In the genomic region with DNA sequence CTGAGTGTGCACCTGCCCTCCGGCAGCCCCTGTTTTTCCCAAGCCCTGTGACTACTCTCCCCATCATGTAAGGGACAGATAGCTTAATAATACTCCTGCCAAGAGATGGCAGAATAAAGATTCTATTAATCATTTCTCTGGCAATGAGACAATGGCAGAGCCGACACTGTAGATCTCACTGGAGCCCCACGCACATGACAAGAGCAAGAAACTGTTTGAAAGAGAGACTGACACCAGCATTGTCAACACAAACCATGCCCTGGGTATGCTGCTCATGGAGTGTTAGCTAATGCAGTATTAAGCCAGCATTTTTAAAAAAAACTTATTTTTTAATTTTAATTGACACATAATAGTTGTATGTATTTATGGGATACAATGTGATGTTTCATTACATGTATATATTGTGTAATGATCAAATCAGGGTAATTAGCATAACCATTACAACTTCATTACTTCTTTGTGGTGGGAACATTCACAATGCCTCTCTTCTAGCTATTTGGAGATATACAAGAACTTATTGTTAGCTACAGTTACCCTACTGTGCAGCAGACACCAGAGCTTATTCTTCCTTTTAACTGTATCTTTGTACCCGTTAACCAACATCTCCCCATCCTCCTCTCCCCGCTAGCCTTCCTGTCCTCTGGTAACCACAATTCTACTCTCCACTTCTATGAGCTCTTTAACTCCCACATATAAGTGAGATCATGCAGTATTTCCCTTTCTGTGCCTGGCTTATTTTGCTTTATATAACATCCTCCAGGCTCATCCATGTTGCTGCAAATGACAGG, we compare ENCODE assay signal across 13 cellular contexts. TPM values are rescaled to one million over a fixed set of nuclear protein-coding genes. Genes with fewer than 3 reads are reported as not detected.
DNase-seq lines count a peak whose midpoint lies in the region; ATAC-seq, FAIRE-seq and TF ChIP-seq lines count a peak whose summit lies in the region.
"Had no signal": no experiment of that assay in that cellular context is flagged by ENCODE, and none has a peak within 500 bp of the region (broad histone marks: within the 10 kb centered on the region; RNA-seq: fewer than 3 reads in every experiment).

No MANE protein-coding gene starts in this region.

- no peaks in the 10 kb centered on the region for H3F3A ChIP-seq in MM.1S (ENCODE audit: insufficient read depth, low read length)

- no peaks in the 10 kb centered on the region for H3K9me2 ChIP-seq in MM.1S (replicated peaks; ENCODE audit: insufficient read depth, low read length)

- no peaks in the 10 kb centered on the region for H4K20me1 ChIP-seq in MM.1S (ENCODE audit: insufficient read depth, low read length)

- peak overlapping the region; percentile 37 for H3K4me3 Mint-ChIP-seq in activated CD4-positive, alpha-beta T cell treated with anti-CD3 and anti-CD28 coated beads for 36 hours

- no peaks in the 10 kb centered on the region for H3K79me2 ChIP-seq in MM.1S (ENCODE audit: low read length)

- 70 to 88% (median 81%) methylated on average over 5 of the region's 5 CpGs for WGBS in small intestine, 3 donors
- WGBS in gastroesophageal sphincter (ENCODE audit: low coverage in 1 of 2), 2 donors: 40 to 45% methylated on average over 5 of the region's 5 CpGs

- TF ChIP-seq POLR2A in gastroesophageal sphincter (IDR thresholded peaks at IDR 0.05): no peak

- peaks cover 5% of the 10 kb centered on the region for H3K9me3 Mint-ChIP-seq in activated CD4-positive, alpha-beta T cell treated with anti-CD3 and anti-CD28 coated beads for 36 hours (ENCODE audit: low read depth)

- TF ChIP-seq EP300 in gastroesophageal sphincter (IDR thresholded peaks at IDR 0.05): no peak

- no peak overlapping the region for H3K4me2 ChIP-seq in MM.1S (ENCODE audit: low read depth, low read length)
- H3K4me2 ChIP-seq: KMS-11 had no signal

- H3K36me3 Mint-ChIP-seq in activated CD4-positive, alpha-beta T cell treated with anti-CD3 and anti-CD28 coated beads for 36 hours (ENCODE audit: low read depth): no peaks in the 10 kb centered on the region

- H3K9me3 ChIP-seq in small intestine (ENCODE audit: control insufficient read depth, low read depth) (no peaks in the 10 kb centered on the region), gastroesophageal sphincter (peaks cover 0 to 10% (median 0%) of the 10 kb centered on the region in 3 donors), MM.1S (replicated peaks; ENCODE audit: insufficient read depth, low read length) (no peaks in the 10 kb centered on the region)
- H3K9me3 ChIP-seq: Peyer's patch, right lobe of liver had no signal

- H3K36me3 ChIP-seq in small intestine (ENCODE audit: control insufficient read depth in 2 of 2, insufficient read depth in 2 of 2, low read length in 2 of 2) (no peaks in the 10 kb centered on the region), gastroesophageal sphincter (no peaks in the 10 kb centered on the region), MM.1S (replicated peaks; ENCODE audit: insufficient read depth, low read length) (no peaks in the 10 kb centered on the region)
- H3K36me3 ChIP-seq: Peyer's patch, right lobe of liver had no signal

- H3K27me3 ChIP-seq in small intestine (ENCODE audit: control insufficient read depth in 2 of 2, insufficient read depth in 2 of 2, low read length in 2 of 2) (no peaks in the 10 kb centered on the region), gastroesophageal sphincter (peaks cover 7% of the 10 kb centered on the region), MM.1S (replicated peaks; ENCODE audit: insufficient read depth, low read length) (no peaks in the 10 kb centered on the region)
- H3K27me3 ChIP-seq: Peyer's patch, right lobe of liver had no signal

- POLR2A ChIA-PET in activated CD4-positive, alpha-beta T cell treated with anti-CD3 and anti-CD28 coated beads for 36 hours (lab: Charles Lee): interaction anchor here (0.7 to 1.1 kb wide), 2 partner anchors 39 to 169 kb away, joined by 3 read pairs; no protein-coding TSS in a partner anchor

- H3K27ac ChIP-seq in small intestine (ENCODE audit: low read depth in 1 of 2, low read length in 1 of 2): no peak overlapping the region
- H3K27ac ChIP-seq in gastroesophageal sphincter: no peak overlapping the region
- H3K27ac ChIP-seq in MM.1S (ENCODE audit: low read length): no peak overlapping the region
- H3K27ac ChIP-seq: KMS-11, Peyer's patch, right lobe of liver had no signal

- peak; percentile 31 for ATAC-seq in activated CD4-positive, alpha-beta T cell treated with anti-CD3 and anti-CD28 coated beads for 36 hours
- ATAC-seq in left ventricle myocardium superior: no peak
- no peak for ATAC-seq in gastroesophageal sphincter

- in situ Hi-C loops in SK-MEL-5 (cut with HindIII; ENCODE audit: low pct_unique_long_range_greater_than_20kb, low sequenced_read_pairs): no loop called here

- H3K4me3 ChIP-seq in small intestine (ENCODE audit: low read depth in 1 of 2, low read length in 2 of 2): no peak overlapping the region
- H3K4me3 ChIP-seq in gastroesophageal sphincter: no peak overlapping the region
- H3K4me3 ChIP-seq in MM.1S (ENCODE audit: low read length): no peak overlapping the region
- H3K4me3 ChIP-seq: Peyer's patch, right lobe of liver had no signal

- H3K27ac Mint-ChIP-seq in activated CD4-positive, alpha-beta T cell treated with anti-CD3 and anti-CD28 coated beads for 36 hours: peak overlapping the region; percentile 68

- DNase-seq in activated CD4-positive, alpha-beta T cell treated with anti-CD3 and anti-CD28 coated beads for 36 hours: no peak
- DNase-seq in activated CD4-positive, alpha-beta T cell treated with anti-CD3 and anti-CD28 coated beads, Interleukin-2, amount 50 U/mL, for 4 hours: no peak
- DNase-seq in SK-MEL-5 (ENCODE audit: low read depth, low spot score) (peak; percentile 91), small intestine (peak; percentile 40), left ventricle myocardium superior (no peak), MM.1S (no peak)
- peak; percentile 43 for DNase-seq in central memory CD4-positive, alpha-beta T cell
- DNase-seq: cortex of kidney, NCI-H2171 treated with DMSO at 0.1 percent for 48 hours, right lobe of liver had no signal

- H3K9ac ChIP-seq in MM.1S (ENCODE audit: low read length): no peak overlapping the region
- H3K9ac ChIP-seq: KMS-11 had no signal

- H3K27me3 Mint-ChIP-seq in activated CD4-positive, alpha-beta T cell treated with anti-CD3 and anti-CD28 coated beads for 36 hours: no peaks in the 10 kb centered on the region

- H3K4me1 ChIP-seq in small intestine (ENCODE audit: control insufficient read depth in 2 of 2, insufficient read depth in 1 of 2, low read depth in 1 of 2, low read length in 1 of 2): peaks cover 0 to 8% of the 10 kb centered on the region in 2 donors
- H3K4me1 ChIP-seq in gastroesophageal sphincter: peaks cover 0 to 4% (median 0%) of the 10 kb centered on the region in 3 donors
- H3K4me1 ChIP-seq in MM.1S (ENCODE audit: low read length): peaks cover 10% of the 10 kb centered on the region

- intact Hi-C loops in activated CD4-positive, alpha-beta T cell treated with anti-CD3 and anti-CD28 coated beads for 36 hours (cut with DNase I, micrococcal nuclease): loop anchor here in 1 of 2 experiments (10.0 kb wide), 1 partner anchor 215 kb away; the partner anchor contains the start of genes CKS2 and SECISBP2
- intact Hi-C loops in left ventricle myocardium superior (cut with micrococcal nuclease): no loop called here

- CTCF ChIA-PET in activated CD4-positive, alpha-beta T cell treated with anti-CD3 and anti-CD28 coated beads for 36 hours (lab: Charles Lee): interaction anchor here (0.6 to 6.0 kb wide), 10 partner anchors 10 to 150 kb away, joined by 3 to 47 read pairs (median 3); no protein-coding TSS in a partner anchor

- no peak overlapping the region for H2AFZ ChIP-seq in MM.1S (ENCODE audit: low read length)

- H3K4me1 Mint-ChIP-seq in activated CD4-positive, alpha-beta T cell treated with anti-CD3 and anti-CD28 coated beads for 36 hours: peaks cover 95% of the 10 kb centered on the region

- no peak for TF ChIP-seq CTCF in gastroesophageal sphincter (IDR thresholded peaks at IDR 0.05)
- no peak for TF ChIP-seq CTCF in MM.1S (IDR thresholded peaks at IDR 0.05; ENCODE audit: low read length)

- no peak for FAIRE-seq in small intestine (lab: Jason Lieb, UNC)

RNA-seq across cellular contexts. Expression of gene SEMA4D, which starts 31.5 kb away (rescaled TPM):
- 100 to 1,000 TPM; 215 to 226 TPM for total RNA-seq in activated CD4-positive, alpha-beta T cell treated with anti-CD3 and anti-CD28 coated beads for 36 hours
- 0.98 and 1.3 TPM in 2 replicates for total RNA-seq in SK-MEL-5 (2014; rRNA removed; shearing (Covaris generic))
- 5.5 and 7.7 TPM in 2 replicates for polyA plus RNA-seq in SK-MEL-5 (2015; cell fraction: cytosol; rRNA removed)
- 9.3 and 12.7 TPM in 2 replicates for polyA plus RNA-seq in SK-MEL-5 (2015; cell fraction: nucleus; rRNA removed)
- 1 to 10 TPM in 2 of 3 donors, under 1 TPM in 1; 0.67 to 8.8 (median 4.6) TPM for polyA plus RNA-seq in small intestine
- total RNA-seq in left ventricle myocardium superior (24.7 TPM), gastroesophageal sphincter (10 to 100 TPM in 1 of 4 donors, 1 to 10 TPM in 3; 4.4 to 12.0 (median 6.5) TPM)

Comparison
In these comparisons a context has a peak if more than half of its experiments do, and no peak if none do; other contexts are left out.
1. DNase-seq: peak in SK-MEL-5 (single experiment), central memory CD4-positive, alpha-beta T cell (single experiment) and small intestine (single experiment); none in activated CD4-positive, alpha-beta T cell treated with anti-CD3 and anti-CD28 coated beads for 36 hours (single experiment), activated CD4-positive, alpha-beta T cell treated with anti-CD3 and anti-CD28 coated beads, Interleukin-2, amount 50 U/mL, for 4 hours (0 of 2), left ventricle myocardium superior (single experiment) and MM.1S (single experiment).